ENCODE assay signal across 23 cellular contexts in the genomic region with DNA sequence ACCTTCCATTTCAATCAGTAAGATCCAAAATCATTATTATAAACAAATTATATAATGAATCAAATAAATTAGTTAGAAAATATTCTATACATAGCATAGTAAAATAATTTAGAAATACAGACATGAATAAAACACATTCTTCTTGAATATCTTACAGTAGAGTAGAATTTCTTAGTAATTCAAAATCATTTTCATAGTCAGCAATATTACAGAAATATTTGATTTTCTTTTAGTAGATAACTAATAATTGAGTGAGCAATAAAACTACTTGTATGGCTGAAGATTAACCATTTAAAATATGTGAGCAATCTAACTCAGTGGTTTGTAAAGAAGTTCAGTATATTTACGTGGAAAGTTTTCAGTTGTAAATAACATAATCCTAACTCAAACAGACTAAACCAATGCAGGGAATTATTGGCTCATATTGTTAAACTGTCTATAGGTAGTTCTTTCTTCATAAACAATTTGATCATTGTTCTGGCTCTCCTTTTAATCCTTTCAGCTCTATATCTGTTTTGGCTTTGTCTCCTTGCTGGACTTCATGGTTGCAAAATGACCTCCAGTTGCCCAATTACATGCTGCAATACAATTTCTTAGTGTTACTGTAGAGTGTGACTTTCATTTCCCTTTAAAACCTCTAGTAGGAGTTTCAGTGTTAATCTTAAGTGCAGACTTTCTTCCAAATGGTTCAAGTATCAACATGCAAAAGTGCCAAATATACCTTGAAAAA.
"Had no signal": no experiment of that assay in that cellular context is flagged by ENCODE, and none has a peak within 500 bp of the region (broad histone marks: within the 10 kb centered on the region; RNA-seq: fewer than 3 reads in every experiment).

No MANE protein-coding gene starts in this region.

- H3K27ac ChIP-seq: foreskin keratinocyte, prostate gland, right atrium auricular region, tibial nerve, uterus had no signal

- H3K4me3 Mint-ChIP-seq: activated B cell treated with CpG ODN at 0.5 μM for 24 hours; activated CD4-positive, alpha-beta memory T cell treated with anti-CD3 and anti-CD28 coated beads for 36 hours; activated naive CD8-positive, alpha-beta T cell; activated T-helper 1 cell treated with anti-CD3 and anti-CD28 coated beads, Interleukin-12 subunit alpha, Interleukin-12 subunit beta, Interleukin-2, Interleukin-4 antibody, amounts not matched to agents 30 ng/mL and 10 ng/mL and 1 ng/mL, durations not matched to agents 14 hours and 24 hours and 36 hours; dendritic cell treated with granulocyte-macrophage colony-stimulating factor and Interleukin-4, amounts not matched to agents 40 ng/mL and 50 ng/mL, for 4 days; neural crest cell; stimulated activated naive CD8-positive, alpha-beta T cell treated with anti-CD3 and anti-CD28 coated beads, Interleukin-15, Interleukin-2, amounts not matched to agents 100 ng/mL and 50 ng/mL, for 24 hours; T-helper 2 cell treated with Interferon-gamma antibody and Interleukin-4, amounts not matched to agents 5 μg/mL and 100 μg/mL, for 36 hours had no signal

- H3K4me3 ChIP-seq: prostate gland, right atrium auricular region, tibial nerve, uterus had no signal

- H3K27ac Mint-ChIP-seq: activated B cell treated with CpG ODN at 0.5 μM for 24 hours; activated CD4-positive, alpha-beta memory T cell treated with anti-CD3 and anti-CD28 coated beads for 36 hours; activated naive CD8-positive, alpha-beta T cell; activated T-helper 1 cell treated with anti-CD3 and anti-CD28 coated beads, Interleukin-12 subunit alpha, Interleukin-12 subunit beta, Interleukin-2, Interleukin-4 antibody, amounts not matched to agents 30 ng/mL and 10 ng/mL and 1 ng/mL, durations not matched to agents 14 hours and 24 hours and 36 hours; dendritic cell treated with granulocyte-macrophage colony-stimulating factor and Interleukin-4, amounts not matched to agents 40 ng/mL and 50 ng/mL, for 4 days; stimulated activated naive CD8-positive, alpha-beta T cell treated with anti-CD3 and anti-CD28 coated beads, Interleukin-15, Interleukin-2, amounts not matched to agents 100 ng/mL and 50 ng/mL, for 24 hours; T-helper 2 cell treated with Interferon-gamma antibody and Interleukin-4, amounts not matched to agents 5 μg/mL and 100 μg/mL, for 36 hours had no signal

- FAIRE-seq: kidney had no signal

- H3K27me3 Mint-ChIP-seq: activated B cell treated with CpG ODN at 0.5 μM for 24 hours; activated CD4-positive, alpha-beta memory T cell treated with anti-CD3 and anti-CD28 coated beads for 36 hours; activated naive CD8-positive, alpha-beta T cell; dendritic cell treated with granulocyte-macrophage colony-stimulating factor and Interleukin-4, amounts not matched to agents 40 ng/mL and 50 ng/mL, for 4 days; stimulated activated naive CD8-positive, alpha-beta T cell treated with anti-CD3 and anti-CD28 coated beads, Interleukin-15, Interleukin-2, amounts not matched to agents 100 ng/mL and 50 ng/mL, for 24 hours had no signal

- H3K9me3 ChIP-seq: prostate gland, right atrium auricular region, tibial nerve, uterus had no signal

- H3K36me3 Mint-ChIP-seq: activated CD4-positive, alpha-beta memory T cell treated with anti-CD3 and anti-CD28 coated beads for 36 hours had no signal

- H3K4me1 ChIP-seq: foreskin keratinocyte, prostate gland, right atrium auricular region, tibial nerve, uterus had no signal

- H3K4me1 Mint-ChIP-seq: activated B cell treated with CpG ODN at 0.5 μM for 24 hours, neural crest cell had no signal

- DNase-seq: activated B cell treated with CpG ODN at 0.5 μM for 24 hours; activated CD4-positive, alpha-beta memory T cell treated with anti-CD3 and anti-CD28 coated beads for 36 hours; activated CD4-positive, alpha-beta T cell treated with anti-CD3 and anti-CD28 coated beads for 4 hours; activated T-cell treated with anti-CD3 and anti-CD28 coated beads for 4 hours; amniotic stem cell; effector memory CD4-positive, alpha-beta T cell; glutamatergic neuron; hippocampal formation; kidney; stimulated activated CD4-positive, alpha-beta T cell treated with anti-CD3 and anti-CD28 coated beads, Interleukin-15, amount 100 ng/mL, for 24 hours; stimulated activated CD4-positive, alpha-beta T cell treated with anti-CD3 and anti-CD28 coated beads, Interleukin-2, amount 100 ng/mL, for 48 hours; uterus had no signal

- H3K27me3 ChIP-seq: foreskin keratinocyte, right atrium auricular region, tibial nerve, uterus had no signal

- H3K36me3 ChIP-seq: prostate gland, right atrium auricular region, tibial nerve, uterus had no signal

- ATAC-seq: foreskin keratinocyte, left lobe of liver had no signal
